In the genomic region with DNA sequence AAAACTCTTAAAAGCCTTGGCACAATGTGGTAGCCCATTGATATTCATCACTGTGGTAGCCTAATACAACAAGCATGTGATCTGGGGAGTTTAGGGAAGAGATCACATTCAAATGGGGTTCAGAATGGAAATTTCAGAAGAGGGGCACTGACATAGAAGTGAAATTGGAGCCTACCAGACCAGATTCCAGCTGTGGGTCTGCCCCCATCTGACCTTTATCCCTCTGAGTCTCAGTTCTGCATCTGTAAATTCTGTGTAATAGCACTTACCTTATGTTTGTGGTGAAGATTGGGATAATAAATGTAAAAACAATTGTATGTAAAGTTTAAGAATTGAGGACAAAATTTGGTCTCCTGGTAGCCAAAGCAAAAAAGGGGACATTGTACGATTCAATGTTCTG, we compare ENCODE assay signal across 8 cellular contexts.
"Had no signal": no experiment of that assay in that cellular context is flagged by ENCODE, and none has a peak within 500 bp of the region (broad histone marks: within the 10 kb centered on the region; RNA-seq: fewer than 3 reads in every experiment).

No MANE protein-coding gene starts in this region.

- H3K4me3 ChIP-seq: GM12878 had no signal

- ATAC-seq: GM12878 had no signal

- FAIRE-seq: G401.6, GM12878, GM12891, GM12892, GM18507, GM19239 had no signal

- DNase-seq: GDM1, GF-D8 had no signal
